In the genomic region with DNA sequence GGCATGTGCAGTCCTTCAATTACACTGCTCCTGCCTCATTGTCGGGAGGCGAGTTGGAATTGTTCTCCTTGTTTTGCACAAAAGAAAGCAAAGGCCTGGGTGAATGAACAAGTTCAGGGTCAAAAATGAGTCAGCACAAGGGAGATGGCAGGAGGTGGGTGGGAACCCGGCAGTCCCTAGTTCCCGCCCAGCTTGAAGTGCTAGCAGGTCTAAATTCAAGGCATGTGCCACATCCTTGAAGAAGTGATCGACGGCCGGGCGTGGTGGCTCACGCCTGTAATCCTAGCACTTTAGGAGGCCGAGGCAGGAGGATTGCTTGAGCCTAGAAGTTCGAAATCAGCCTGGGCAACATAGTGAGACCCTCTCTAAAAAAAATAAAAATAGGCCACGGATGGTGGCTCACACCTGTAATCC, we compare ENCODE assay signal across 8 cellular contexts. TPM values are rescaled to one million over a fixed set of nuclear protein-coding genes. Genes with fewer than 3 reads are reported as not detected.
DNase-seq lines count a peak whose midpoint lies in the region; ATAC-seq and TF ChIP-seq lines count a peak whose summit lies in the region.

No MANE protein-coding gene starts in this region.

- no peak for ATAC-seq in HG02678 (IDR thresholded peaks at IDR 0.05; ENCODE audit: unreplicated experiment)

- H3K79me2 ChIP-seq in osteoblast (ENCODE audit: insufficient read depth, low read length) = no peaks in the 10 kb centered on the region

- H3K4me1 ChIP-seq in osteoblast (ENCODE audit: insufficient read depth, low read length) = peaks cover 7% of the 10 kb centered on the region

- no peaks in the 10 kb centered on the region for H3K9me3 ChIP-seq in osteoblast (ENCODE audit: low read depth, low read length)

- POLR2A ChIA-PET in HEK293T (lab: Yijun Ruan, JAX) (no interaction called here), RWPE1 (lab: Yijun Ruan, JAX; ENCODE audit: low non-redundant PET) (interaction anchor here (0.7 kb wide), 1 partner anchor 16 kb away, joined by 4 read pairs; no protein-coding TSS in a partner anchor)

- no peak for DNase-seq in HEK293T (ENCODE audit: extremely low spot score)
- peak; percentile 70 for DNase-seq in RWPE1 (ENCODE audit: low spot score)
- DNase-seq in fibroblast of mammary gland (ENCODE audit: low read depth) = peak; percentile 68
- peak; percentile 36 for DNase-seq in retina
- no peak for DNase-seq in osteoblast (ENCODE audit: insufficient read length, low spot score, missing footprints)
- no peak for DNase-seq in activated gamma-delta T cell (lab: John Stamatoyannopoulos, UW)
- DNase-seq in hippocampal formation (lab: John Stamatoyannopoulos, UW) = no peak

- TF ChIP-seq CTCF in RWPE1 (conservative IDR thresholded peaks at IDR 0.05; ENCODE audit: low read depth) (no peak), fibroblast of mammary gland (conservative IDR thresholded peaks at IDR 0.05; ENCODE audit: control insufficient read depth, insufficient read depth, low read depth, low read length) (no peak), osteoblast (IDR thresholded peaks at IDR 0.05; ENCODE audit: extremely low read depth, low read depth, low read length) (no peak)

- no peaks in the 10 kb centered on the region for H3K27me3 ChIP-seq in osteoblast (ENCODE audit: insufficient read depth, low read length)

- H3K4me2 ChIP-seq in osteoblast (ENCODE audit: insufficient read depth, low read length) = no peak overlapping the region

- H3K27ac ChIP-seq in RWPE1 (peak overlapping the region; percentile 60), osteoblast (ENCODE audit: low read depth, low read length) (no peak overlapping the region)

- CTCF ChIA-PET in HEK293T (lab: Yijun Ruan, JAX) = interaction anchor here (1.0 kb wide), 1 partner anchor 12 kb away, joined by 3 read pairs; no protein-coding TSS in a partner anchor
- CTCF ChIA-PET in RWPE1 (lab: Yijun Ruan, JAX) = interaction anchor here (0.6 kb wide), 1 partner anchor 35 kb away, joined by 3 read pairs; no protein-coding TSS in a partner anchor

- H3K36me3 ChIP-seq in osteoblast (ENCODE audit: insufficient read depth, low read length) = no peaks in the 10 kb centered on the region

- no peak overlapping the region for H2AFZ ChIP-seq in osteoblast (ENCODE audit: low read length)

- no peaks in the 10 kb centered on the region for H4K20me1 ChIP-seq in osteoblast (ENCODE audit: insufficient read depth, low read length)

- H3K4me3 ChIP-seq in fibroblast of mammary gland (ENCODE audit: control insufficient read depth, low read depth, low read length) (no peak overlapping the region), osteoblast (ENCODE audit: insufficient read depth, low read length) (no peak overlapping the region)

TF ChIP-seq in HEK293T, 16 proteins besides CTCF, POLR2A, EP300 and RAD21:
- TF ChIP-seq FOXK2 (IDR thresholded peaks at IDR 0.05) = no peak
- TF ChIP-seq L3MBTL2 (conservative IDR thresholded peaks at IDR 0.05) = peak; percentile 34; the same call in 1 of the 2 replicates
TF ChIP-seq in HEK293T: peak in this region for 1.

RNA-seq across cellular contexts. Expression of a gene that starts 34.3 kb away (rescaled TPM):
- total RNA-seq in osteoblast = 27.4 and 28.6 TPM in 2 replicates

Comparison
In these comparisons a context has a peak if more than half of its experiments do, and no peak if none do; other contexts are left out.
1. DNase-seq: peak in RWPE1 (single experiment), fibroblast of mammary gland (single experiment) and retina (single experiment); none in HEK293T (single experiment), osteoblast (single experiment), activated gamma-delta T cell (single experiment) and hippocampal formation (0 of 2).